Comparison of ENCODE assay signal across 5 cellular contexts in the genomic region with DNA sequence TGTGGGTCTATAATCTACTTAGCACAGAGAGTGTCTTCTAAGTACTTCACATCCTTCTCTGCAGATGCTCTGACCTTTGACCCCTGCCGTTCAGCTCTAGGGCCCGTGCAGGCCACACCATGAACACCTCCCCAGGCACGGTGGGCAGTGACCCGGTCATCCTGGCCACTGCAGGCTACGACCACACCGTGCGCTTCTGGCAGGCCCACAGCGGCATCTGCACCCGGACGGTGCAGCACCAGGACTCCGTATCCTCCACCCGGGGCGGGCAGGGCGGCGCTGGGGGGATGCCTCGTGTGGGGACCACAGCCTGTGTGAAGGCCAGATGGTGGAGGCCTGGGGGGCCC. TPM values are rescaled to one million over a fixed set of nuclear protein-coding genes. Genes with fewer than 3 reads are reported as not detected.
DNase-seq lines count a peak whose midpoint lies in the region; ATAC-seq and TF ChIP-seq lines count a peak whose summit lies in the region.

No MANE protein-coding gene starts in this region.

- peak overlapping the region; percentile 95 to 96 for H3K27ac ChIP-seq in left lung

- peak overlapping the region; percentile 62 to 74 for H3K4me3 ChIP-seq in left lung

- peaks cover 0 to 42% of the 10 kb centered on the region in 2 donors for H3K36me3 ChIP-seq in left lung

- DNase-seq in HCEC 1CT (peak; percentile 15), T-helper 17 cell (no peak), left lung (peak; percentile 57 to 84), HuH-7 (ENCODE audit: low spot score) (no peak), kidney tubule cell (ENCODE audit: low spot score) (no peak)

- H3K4me1 Mint-ChIP-seq in T-helper 17 cell: peaks cover 14% of the 10 kb centered on the region

- no peaks in the 10 kb centered on the region for H3K27me3 Mint-ChIP-seq in T-helper 17 cell

- H3K27ac Mint-ChIP-seq in T-helper 17 cell: no peak overlapping the region

- H3K36me3 Mint-ChIP-seq in T-helper 17 cell (ENCODE audit: low read depth): peaks cover 6% of the 10 kb centered on the region

- peak overlapping the region; percentile 80 for H3K4me3 Mint-ChIP-seq in T-helper 17 cell

- intact Hi-C loops in left lung (cut with DNase I): no loop called here

- H3K9me3 ChIP-seq in T-helper 17 cell (ENCODE audit: control insufficient read depth, low read length, poor library complexity, severe bottlenecking) (no peaks in the 10 kb centered on the region), left lung (no peaks in the 10 kb centered on the region)

- no peak for ATAC-seq in T-helper 17 cell
- peak; percentile 12 for ATAC-seq in left lung

- H3K4me1 ChIP-seq in left lung: peaks cover 13 to 31% of the 10 kb centered on the region in 2 donors

- TF ChIP-seq CTCF in left lung (IDR thresholded peaks at IDR 0.05): no peak

- no peaks in the 10 kb centered on the region for H3K27me3 ChIP-seq in left lung

RNA-seq across cellular contexts. Expression of a gene that starts 0.7 kb away (rescaled TPM):
- total RNA-seq in T-helper 17 cell (10 to 100 TPM; 28.2 to 31.4 TPM), left lung (10 to 100 TPM; 32.1 to 39.0 TPM)

RNA-seq across cellular contexts. Expression of a gene that starts 4.7 kb away (rescaled TPM):
- total RNA-seq in T-helper 17 cell: 1 to 10 TPM; 2.6 to 4.0 TPM
- total RNA-seq in left lung: 10 to 100 TPM in 1 of 2 donors, 1 to 10 TPM in 1; 6.7 to 15.3 TPM

RNA-seq across cellular contexts. Expression of a gene that starts 8.7 kb away (rescaled TPM):
- 1 to 10 TPM; 7.8 to 9.2 TPM for total RNA-seq in T-helper 17 cell
- total RNA-seq in left lung: 10 to 100 TPM; 14.4 to 24.4 TPM

RNA-seq across cellular contexts. Expression of a gene that starts 9.5 kb away (rescaled TPM):
- total RNA-seq in T-helper 17 cell: under 1 TPM in 1 of 2 donors, not detected in 1; 0.05 TPM
- total RNA-seq in left lung: under 1 TPM; 0.05 to 0.06 TPM

RNA-seq across cellular contexts. Expression of a gene that starts 17.5 kb away (rescaled TPM):
- total RNA-seq in T-helper 17 cell: 10 to 100 TPM; 32.0 to 33.6 TPM
- total RNA-seq in left lung: 10 to 100 TPM; 16.4 to 22.6 TPM

Comparison
In these comparisons a context has a peak if more than half of its experiments do, and no peak if none do; other contexts are left out.
1. DNase-seq: peak in HCEC 1CT (single experiment) and left lung (2 of 2); none in T-helper 17 cell (0 of 3), HuH-7 (single experiment) and kidney tubule cell (single experiment).